In genomic region chr2:18630101-18630500, GRCh38 we compare ENCODE assay signal across 16 cellular contexts. TPM values are rescaled to one million over a fixed set of nuclear protein-coding genes. Genes with fewer than 3 reads are reported as not detected.
DNase-seq lines count a peak whose midpoint lies in the region; FAIRE-seq and TF ChIP-seq lines count a peak whose summit lies in the region.
"Had no signal": no experiment of that assay in that cellular context is flagged by ENCODE, and none has a peak within 500 bp of the region (broad histone marks: within the 10 kb centered on the region; RNA-seq: fewer than 3 reads in every experiment).

No MANE protein-coding gene starts in this region.

- H3K27ac Mint-ChIP-seq in HFFc6 (peak overlapping the region; percentile 74), CD14-positive monocyte (no peak overlapping the region)
- no peak overlapping the region for H3K27ac Mint-ChIP-seq in activated CD4-positive, alpha-beta T cell treated with anti-CD3 and anti-CD28 coated beads, Interleukin-2, amount 10 ng/mL, durations not matched to agents 7 days and 5 days
- H3K27ac Mint-ChIP-seq: activated CD4-positive, alpha-beta memory T cell treated with anti-CD3 and anti-CD28 coated beads, Interleukin-2, amount 10 ng/mL, durations not matched to agents 7 days and 5 days had no signal

- H3K27me3 Mint-ChIP-seq in HFFc6 (ENCODE audit: insufficient read depth): no peaks in the 10 kb centered on the region
- no peaks in the 10 kb centered on the region for H3K27me3 Mint-ChIP-seq in CD14-positive monocyte (ENCODE audit: low read depth in 3 of 3)
- H3K27me3 Mint-ChIP-seq in activated CD4-positive, alpha-beta T cell treated with anti-CD3 and anti-CD28 coated beads, Interleukin-2, amount 10 ng/mL, durations not matched to agents 7 days and 5 days: no peaks in the 10 kb centered on the region
- H3K27me3 Mint-ChIP-seq: activated CD4-positive, alpha-beta memory T cell treated with anti-CD3 and anti-CD28 coated beads, Interleukin-2, amount 10 ng/mL, durations not matched to agents 7 days and 5 days had no signal

- peaks cover 33% of the 10 kb centered on the region for H3K9me3 Mint-ChIP-seq in HFFc6
- H3K9me3 Mint-ChIP-seq in CD14-positive monocyte: peaks cover 0 to 27% (median 7%) of the 10 kb centered on the region in 7 donors
- peaks cover 22% of the 10 kb centered on the region for H3K9me3 Mint-ChIP-seq in activated CD4-positive, alpha-beta T cell treated with anti-CD3 and anti-CD28 coated beads, Interleukin-2, amount 10 ng/mL, durations not matched to agents 7 days and 5 days

- TF ChIP-seq CTCF in HFFc6 (IDR thresholded peaks at IDR 0.05): no peak
- no peak for TF ChIP-seq CTCF in fibroblast of the aortic adventitia (IDR thresholded peaks at IDR 0.05; ENCODE audit: insufficient read depth, low read length)
- no peak for TF ChIP-seq CTCF in CD14-positive monocyte (IDR thresholded peaks at IDR 0.05)

- peak; percentile 23 for FAIRE-seq in urothelium cell line (lab: Jason Lieb, UNC)
- FAIRE-seq: K562 had no signal

- peak overlapping the region; percentile 27 for H3K4me3 Mint-ChIP-seq in HFFc6
- H3K4me3 Mint-ChIP-seq in CD14-positive monocyte: no peak overlapping the region
- no peak overlapping the region for H3K4me3 Mint-ChIP-seq in activated CD4-positive, alpha-beta T cell treated with anti-CD3 and anti-CD28 coated beads, Interleukin-2, amount 10 ng/mL, durations not matched to agents 7 days and 5 days
- H3K4me3 Mint-ChIP-seq: activated CD4-positive, alpha-beta memory T cell treated with anti-CD3 and anti-CD28 coated beads, Interleukin-2, amount 10 ng/mL, durations not matched to agents 7 days and 5 days had no signal

- H3K4me1 Mint-ChIP-seq in HFFc6 (ENCODE audit: low read depth): peaks cover 70% of the 10 kb centered on the region
- H3K4me1 Mint-ChIP-seq in CD14-positive monocyte: no peaks in the 10 kb centered on the region
- no peaks in the 10 kb centered on the region for H3K4me1 Mint-ChIP-seq in activated CD4-positive, alpha-beta T cell treated with anti-CD3 and anti-CD28 coated beads, Interleukin-2, amount 10 ng/mL, durations not matched to agents 7 days and 5 days
- H3K4me1 Mint-ChIP-seq: activated CD4-positive, alpha-beta memory T cell treated with anti-CD3 and anti-CD28 coated beads, Interleukin-2, amount 10 ng/mL, durations not matched to agents 7 days and 5 days had no signal

- DNase-seq in HFFc6 (peak; percentile 51), amniotic epithelial cell (ENCODE audit: low read depth) (peak; percentile 77), fibroblast of the aortic adventitia (ENCODE audit: low read depth) (peak; percentile 88), urothelium cell line (ENCODE audit: low spot score) (peak; percentile 32), CD14-positive monocyte (ENCODE audit: low spot score) (no peak), hippocampal formation (lab: John Stamatoyannopoulos, UW) (no peak)
- DNase-seq in activated CD4-positive, alpha-beta T cell treated with anti-CD3 and anti-CD28 coated beads, Interleukin-2, amount 10 ng/mL, durations not matched to agents 7 days and 5 days: no peak
- DNase-seq: activated CD4-positive, alpha-beta memory T cell treated with anti-CD3 and anti-CD28 coated beads, Interleukin-2, amount 10 ng/mL, durations not matched to agents 7 days and 5 days; adrenal gland; erythroblast; NCI-H1092 had no signal

- intact Hi-C loops in CD14-positive monocyte (cut with micrococcal nuclease): no loop called here

- CTCF ChIA-PET in activated CD4-positive, alpha-beta T cell treated with anti-CD3 and anti-CD28 coated beads, Interleukin-2, amount 10 ng/mL, durations not matched to agents 7 days and 5 days (lab: Charles Lee): no interaction called here

- H3K4me3 ChIP-seq in fibroblast of the aortic adventitia (ENCODE audit: low read depth, low read length): no peak overlapping the region
- H3K4me3 ChIP-seq: adrenal gland, K562, skin epidermis, thoracic aorta had no signal

- H3K36me3 Mint-ChIP-seq in HFFc6 (ENCODE audit: low read depth) (peaks cover 34% of the 10 kb centered on the region), CD14-positive monocyte (no peaks in the 10 kb centered on the region)
- H3K36me3 Mint-ChIP-seq in activated CD4-positive, alpha-beta T cell treated with anti-CD3 and anti-CD28 coated beads, Interleukin-2, amount 10 ng/mL, durations not matched to agents 7 days and 5 days (ENCODE audit: low read depth): peaks cover 4% of the 10 kb centered on the region

- POLR2A ChIA-PET in activated CD4-positive, alpha-beta T cell treated with anti-CD3 and anti-CD28 coated beads, Interleukin-2, amount 10 ng/mL, durations not matched to agents 7 days and 5 days (lab: Charles Lee): no interaction called here

RNA-seq across cellular contexts. Expression of gene NT5C1B, which starts 40.7 kb away (rescaled TPM):
- not detected for total RNA-seq in HFFc6 (2021; fragmentation: NEBNext Ultra II Directional; extraction: Animal tissue kit (Norgen Biotek cat#: 25700))
- total RNA-seq in fibroblast of the aortic adventitia (ENCODE audit: low replicate concordance): not detected in 2 replicates
- not detected for polyA plus RNA-seq in CD14-positive monocyte
- total RNA-seq in activated CD4-positive, alpha-beta T cell treated with anti-CD3 and anti-CD28 coated beads, Interleukin-2, amount 10 ng/mL, durations not matched to agents 7 days and 5 days: not detected
- total RNA-seq: activated CD4-positive, alpha-beta memory T cell treated with anti-CD3 and anti-CD28 coated beads, Interleukin-2, amount 10 ng/mL, durations not matched to agents 7 days and 5 days; adrenal gland; K562; liver; myocyte; thoracic aorta had no signal
- polyA plus RNA-seq: adrenal gland had no signal

Comparison
In these comparisons a context has a peak if more than half of its experiments do, and no peak if none do; other contexts are left out.
1. DNase-seq: peak in HFFc6 (single experiment), amniotic epithelial cell (single experiment), fibroblast of the aortic adventitia (single experiment) and urothelium cell line (single experiment); none in CD14-positive monocyte (single experiment), activated CD4-positive, alpha-beta T cell treated with anti-CD3 and anti-CD28 coated beads, Interleukin-2, amount 10 ng/mL, durations not matched to agents 7 days and 5 days (single experiment) and hippocampal formation (0 of 2).